10 cellular contexts compared by ENCODE assay signal in the genomic region with DNA sequence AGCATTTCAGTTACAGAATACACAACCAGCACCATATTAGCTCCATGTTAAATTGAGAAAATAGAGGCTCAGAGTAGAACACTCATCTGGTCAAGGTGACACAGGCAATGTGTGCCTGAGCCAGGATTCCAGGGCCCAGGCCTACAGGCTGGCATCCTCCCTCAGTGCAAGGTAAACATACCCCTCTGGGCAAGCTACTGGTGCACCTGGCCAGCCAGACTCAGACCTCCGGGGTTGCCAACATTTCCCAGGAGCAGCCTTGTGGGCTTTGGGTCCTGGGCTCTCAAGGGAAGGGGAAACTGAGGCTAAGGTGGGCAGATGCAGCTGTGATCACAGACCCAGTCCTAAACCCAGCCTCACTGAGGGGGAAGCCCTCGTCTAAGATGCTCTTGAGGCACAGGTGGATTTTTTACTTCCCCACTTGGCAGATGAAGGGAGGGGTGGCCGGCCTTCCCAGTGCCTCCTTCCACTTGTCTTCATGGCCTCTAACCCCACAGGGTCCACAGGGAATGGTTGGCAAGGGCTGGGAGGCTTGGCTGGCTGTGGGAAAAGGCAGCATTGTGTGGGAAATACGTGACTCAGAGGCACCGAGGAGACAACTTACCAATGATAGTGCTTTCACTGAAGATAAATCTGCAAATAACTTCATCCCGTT. TPM values are rescaled to one million over a fixed set of nuclear protein-coding genes. Genes with fewer than 3 reads are reported as not detected.
A peak's percentile ranks its signal among the peaks of the same experiment; 100 is the strongest.
DNase-seq lines count a peak whose midpoint lies in the region; ATAC-seq and TF ChIP-seq lines count a peak whose summit lies in the region.
"Not testable (repeated sequence)": the region's sequence is repeated elsewhere in the genome, so short reads cannot be mapped to it uniquely, and the experiment has no call there.
"Had no signal": no experiment of that assay in that cellular context is flagged by ENCODE, and none has a peak within 500 bp of the region (broad histone marks: within the 10 kb centered on the region; RNA-seq: fewer than 3 reads in every experiment).

No MANE protein-coding gene starts in this region.

- not testable (repeated sequence) for H3K9me3 Mint-ChIP-seq in CD8-positive, alpha-beta T cell; naive thymus-derived CD4-positive, alpha-beta T cell; osteocyte (ENCODE audit: unreplicated experiment); type B pancreatic cell

- not testable (repeated sequence) for H3K27me3 ChIP-seq in CD8-positive, alpha-beta T cell (ENCODE audit: insufficient read depth, low read length); naive thymus-derived CD4-positive, alpha-beta T cell (ENCODE audit: control insufficient read depth in 2 of 2, insufficient read depth in 2 of 2, low read length in 2 of 2)

- peaks cover 24% of the 10 kb centered on the region for H3K4me1 ChIP-seq in CD8-positive, alpha-beta T cell (ENCODE audit: insufficient read depth, low read length)
- H3K4me1 ChIP-seq in naive thymus-derived CD4-positive, alpha-beta T cell (ENCODE audit: control insufficient read depth in 2 of 2, insufficient read depth in 2 of 2, low read length in 2 of 2) = peaks cover 9 to 37% of the 10 kb centered on the region in 2 donors

- intact Hi-C loops in CD8-positive, alpha-beta T cell (cut with DNase I, micrococcal nuclease); naive thymus-derived CD4-positive, alpha-beta T cell (cut with micrococcal nuclease): not testable (repeated sequence)

- TF ChIP-seq CTCF in CD8-positive, alpha-beta T cell (IDR thresholded peaks at IDR 0.05); coronary artery (IDR thresholded peaks at IDR 0.05); osteocyte (IDR thresholded peaks at IDR 0.05); type B pancreatic cell (conservative IDR thresholded peaks at IDR 0.05): not testable (repeated sequence)

- not testable (repeated sequence) for ATAC-seq in CD8-positive, alpha-beta T cell; naive thymus-derived CD4-positive, alpha-beta T cell

- H3K36me3 ChIP-seq in CD8-positive, alpha-beta T cell (ENCODE audit: insufficient read depth, low read length) = not testable (repeated sequence)
- H3K36me3 ChIP-seq in naive thymus-derived CD4-positive, alpha-beta T cell (ENCODE audit: control insufficient read depth in 2 of 3, insufficient read depth in 3 of 3, low read length in 3 of 3) = peaks cover 0 to 18% (median 17%) of the 10 kb centered on the region in 3 experiments

- not testable (repeated sequence) for H3K4me3 ChIP-seq in CD8-positive, alpha-beta T cell (ENCODE audit: low read depth, low read length); coronary artery; naive thymus-derived CD4-positive, alpha-beta T cell (ENCODE audit: low read length)

- not testable (repeated sequence) for H3K9me3 ChIP-seq in CD8-positive, alpha-beta T cell (ENCODE audit: low read length); naive thymus-derived CD4-positive, alpha-beta T cell (ENCODE audit: control insufficient read depth in 2 of 3, low read length in 3 of 3)

- POLR2A ChIA-PET in CD8-positive, alpha-beta T cell (lab: Charles Lee); naive thymus-derived CD4-positive, alpha-beta T cell (lab: Charles Lee): not testable (repeated sequence)

- not testable (repeated sequence) for H3K27ac ChIP-seq in CD8-positive, alpha-beta T cell (ENCODE audit: low read depth, low read length); coronary artery; naive thymus-derived CD4-positive, alpha-beta T cell (ENCODE audit: low read depth, low read length)

- DNase-seq in CD8-positive, alpha-beta T cell; naive thymus-derived CD4-positive, alpha-beta T cell: not testable (repeated sequence)
- DNase-seq in activated CD8-positive, alpha-beta memory T cell treated with anti-CD3 and anti-CD28 coated beads, Interleukin-2, amount 50 U/mL, for 48 hours = peak; percentile 36
- DNase-seq in coronary artery (ENCODE audit: low spot score) (peak; percentile 46), osteocyte (ENCODE audit: extremely low spot score, unreplicated experiment) (peak; percentile 54), type B pancreatic cell (ENCODE audit: extremely low spot score, unreplicated experiment) (peak; percentile 54)

- peaks cover 57% of the 10 kb centered on the region for H3K4me1 Mint-ChIP-seq in CD8-positive, alpha-beta T cell (ENCODE audit: low read depth)
- peaks cover 15 to 65% (median 47%) of the 10 kb centered on the region in 7 donors for H3K4me1 Mint-ChIP-seq in naive thymus-derived CD4-positive, alpha-beta T cell
- H3K4me1 Mint-ChIP-seq in osteocyte (ENCODE audit: unreplicated experiment); type B pancreatic cell (ENCODE audit: unreplicated experiment): not testable (repeated sequence)

- H3K36me3 Mint-ChIP-seq in CD8-positive, alpha-beta T cell = peaks cover 54% of the 10 kb centered on the region
- peaks cover 8 to 25% (median 20%) of the 10 kb centered on the region in 5 donors for H3K36me3 Mint-ChIP-seq in naive thymus-derived CD4-positive, alpha-beta T cell
- H3K36me3 Mint-ChIP-seq in osteocyte (ENCODE audit: unreplicated experiment); type B pancreatic cell: not testable (repeated sequence)

- CTCF ChIA-PET in CD8-positive, alpha-beta T cell (lab: Charles Lee); naive thymus-derived CD4-positive, alpha-beta T cell (lab: Charles Lee): not testable (repeated sequence)

- not testable (repeated sequence) for H3K27me3 Mint-ChIP-seq in CD8-positive, alpha-beta T cell (ENCODE audit: low read depth); naive thymus-derived CD4-positive, alpha-beta T cell; type B pancreatic cell
- H3K27me3 Mint-ChIP-seq in osteocyte (ENCODE audit: unreplicated experiment) = peaks cover 20% of the 10 kb centered on the region

- H3K27ac Mint-ChIP-seq in CD8-positive, alpha-beta T cell = peak overlapping the region; percentile 46
- H3K27ac Mint-ChIP-seq in naive thymus-derived CD4-positive, alpha-beta T cell = peak overlapping the region in 5 of 9 donors; percentile 38 to 84 (median 77)
- H3K27ac Mint-ChIP-seq in osteocyte (ENCODE audit: unreplicated experiment); type B pancreatic cell: not testable (repeated sequence)

- H3K4me3 Mint-ChIP-seq in CD8-positive, alpha-beta T cell; osteocyte (ENCODE audit: unreplicated experiment); type B pancreatic cell: not testable (repeated sequence)
- H3K4me3 Mint-ChIP-seq in naive thymus-derived CD4-positive, alpha-beta T cell = peak overlapping the region in 1 of 10 donors; percentile 21

RNA-seq across cellular contexts. Expression of a gene that starts 23.8 kb away (rescaled TPM):
- not detected for total RNA-seq in CD8-positive, alpha-beta T cell
- total RNA-seq in naive thymus-derived CD4-positive, alpha-beta T cell = under 1 TPM in 1 of 5 experiments, not detected in 4; 0.97 TPM
- polyA plus RNA-seq in naive thymus-derived CD4-positive, alpha-beta T cell = not detected
- total RNA-seq in osteocyte (not detected in 2 replicates), type B pancreatic cell (ENCODE audit: low replicate concordance) (not detected in 2 replicates)
- total RNA-seq: Caco-2; CD4-positive, alpha-beta memory T cell; HFFc6 had no signal
- polyA plus RNA-seq: CD14-positive monocyte; CD4-positive, alpha-beta memory T cell had no signal
